Comparison of ENCODE assay signal across 8 cellular contexts in genomic region chr15:56243117-56243773, GRCh38. TPM values are rescaled to one million over a fixed set of nuclear protein-coding genes. Genes with fewer than 3 reads are reported as not detected.
DNase-seq lines count a peak whose midpoint lies in the region; ATAC-seq and TF ChIP-seq lines count a peak whose summit lies in the region.

No MANE protein-coding gene starts in this region.

- H3K4me1 ChIP-seq in subcutaneous abdominal adipose tissue (ENCODE audit: control insufficient read depth in 5 of 5, insufficient read depth in 5 of 5, low read length in 5 of 5), result peaks cover 2 to 34% (median 27%) of the 10 kb centered on the region in 5 donors

- H3K27me3 ChIP-seq in subcutaneous abdominal adipose tissue (ENCODE audit: control insufficient read depth in 5 of 5, insufficient read depth in 4 of 5, low read length in 5 of 5), result no peaks in the 10 kb centered on the region

- DNase-seq in NCI-H82 (lab: John Stamatoyannopoulos, UW), result peak; percentile 86
- DNase-seq in activated T-cell treated with anti-CD3 and anti-CD28 coated beads, Interleukin-2, amount 50 U/mL, for 4 hours, result peak; percentile 33
- peak; percentile 39 for DNase-seq in fibroblast of pulmonary artery (ENCODE audit: low read depth)
- DNase-seq in naive thymus-derived CD8-positive, alpha-beta T cell, result peak in 6 of 10 donors; percentile 18 to 64 (median 30)

- no peak for TF ChIP-seq CTCF in fibroblast of pulmonary artery (IDR thresholded peaks at IDR 0.05; ENCODE audit: low read length, missing control alignments)

- H3K4me1 Mint-ChIP-seq in activated T-cell treated with anti-CD3 and anti-CD28 coated beads, Interleukin-2, amount 50 U/mL, for 4 hours (ENCODE audit: low read depth), result peaks cover 47% of the 10 kb centered on the region
- H3K4me1 Mint-ChIP-seq in naive thymus-derived CD8-positive, alpha-beta T cell, result peaks cover 16 to 51% (median 41%) of the 10 kb centered on the region in 4 donors

- peaks cover 7% of the 10 kb centered on the region for H3K36me3 Mint-ChIP-seq in activated T-cell treated with anti-CD3 and anti-CD28 coated beads, Interleukin-2, amount 50 U/mL, for 4 hours (ENCODE audit: insufficient read depth)
- no peaks in the 10 kb centered on the region for H3K36me3 Mint-ChIP-seq in naive thymus-derived CD8-positive, alpha-beta T cell

- H3K27ac ChIP-seq in subcutaneous abdominal adipose tissue (ENCODE audit: low read depth, low read length), result peak overlapping the region; percentile 23

- H3K36me3 ChIP-seq in subcutaneous abdominal adipose tissue (ENCODE audit: control insufficient read depth in 5 of 5, insufficient read depth in 5 of 5, low read length in 5 of 5), result no peaks in the 10 kb centered on the region

- H3K9ac ChIP-seq in subcutaneous abdominal adipose tissue (ENCODE audit: low read length in 5 of 5), result peak overlapping the region in 4 of 5 donors; percentile 64 to 79 (median 75)

- H3K27me3 Mint-ChIP-seq in activated T-cell treated with anti-CD3 and anti-CD28 coated beads, Interleukin-2, amount 50 U/mL, for 4 hours (ENCODE audit: low read depth), result no peaks in the 10 kb centered on the region
- no peaks in the 10 kb centered on the region for H3K27me3 Mint-ChIP-seq in naive thymus-derived CD8-positive, alpha-beta T cell

- H3K4me3 ChIP-seq in GM08714 (ENCODE audit: low read length) (peak overlapping the region; percentile 93), fibroblast of pulmonary artery (replicated peaks; ENCODE audit: low read depth, low read length) (peak overlapping the region; percentile 78), subcutaneous abdominal adipose tissue (ENCODE audit: low read depth in 1 of 5, low read length in 5 of 5) (peak overlapping the region; percentile 62 to 90 (median 81))

- H3K4me3 Mint-ChIP-seq in activated T-cell treated with anti-CD3 and anti-CD28 coated beads, Interleukin-2, amount 50 U/mL, for 4 hours, result peak overlapping the region; percentile 88
- peak overlapping the region; percentile 75 to 95 (median 90) for H3K4me3 Mint-ChIP-seq in naive thymus-derived CD8-positive, alpha-beta T cell

- H3K27ac Mint-ChIP-seq in naive thymus-derived CD8-positive, alpha-beta T cell, result peak overlapping the region; percentile 73 to 97 (median 86)

- no peaks in the 10 kb centered on the region for H3K9me3 Mint-ChIP-seq in activated T-cell treated with anti-CD3 and anti-CD28 coated beads, Interleukin-2, amount 50 U/mL, for 4 hours
- no peaks in the 10 kb centered on the region for H3K9me3 Mint-ChIP-seq in naive thymus-derived CD8-positive, alpha-beta T cell

- no peaks in the 10 kb centered on the region for H3K9me3 ChIP-seq in subcutaneous abdominal adipose tissue (ENCODE audit: control insufficient read depth in 5 of 5, low read length in 5 of 5)

- ATAC-seq in HG02884 (IDR thresholded peaks at IDR 0.05; ENCODE audit: unreplicated experiment) (peak; percentile 4), HG03378 (IDR thresholded peaks at IDR 0.05; ENCODE audit: unreplicated experiment) (no peak)
- ATAC-seq in activated T-cell treated with anti-CD3 and anti-CD28 coated beads, Interleukin-2, amount 50 U/mL, for 4 hours, result peak; percentile 33 to 39
- peak; percentile 41 to 44 for ATAC-seq in naive thymus-derived CD8-positive, alpha-beta T cell

- POLR2A ChIA-PET in naive thymus-derived CD8-positive, alpha-beta T cell (lab: Charles Lee), result interaction anchor here (0.7 to 1.0 kb wide), 5 partner anchors 36 to 835 kb away, joined by 3 to 7 read pairs (median 3); partner anchors contain the start of genes CCPG1 and PIERCE2

RNA-seq across cellular contexts. Expression of gene RFX7, which starts 0.4 kb away (rescaled TPM):
- 10 to 100 TPM; 15.3 to 17.5 (median 17.3) TPM for total RNA-seq in activated T-cell treated with anti-CD3 and anti-CD28 coated beads, Interleukin-2, amount 50 U/mL, for 4 hours
- 10 to 100 TPM; 34.6 to 36.0 TPM for total RNA-seq in naive thymus-derived CD8-positive, alpha-beta T cell
- polyA plus RNA-seq in naive thymus-derived CD8-positive, alpha-beta T cell, result 1 to 10 TPM; 3.0 to 4.2 (median 3.8) TPM

Comparison
In these comparisons a context has a peak if more than half of its experiments do, and no peak if none do; other contexts are left out.
1. DNase-seq: peak in every context shown above with its lines; median percentile 86 in NCI-H82; 39 in fibroblast of pulmonary artery; 33 in activated T-cell treated with anti-CD3 and anti-CD28 coated beads, Interleukin-2, amount 50 U/mL, for 4 hours; 30 in naive thymus-derived CD8-positive, alpha-beta T cell.